19 cellular contexts compared by ENCODE assay signal in the genomic region with DNA sequence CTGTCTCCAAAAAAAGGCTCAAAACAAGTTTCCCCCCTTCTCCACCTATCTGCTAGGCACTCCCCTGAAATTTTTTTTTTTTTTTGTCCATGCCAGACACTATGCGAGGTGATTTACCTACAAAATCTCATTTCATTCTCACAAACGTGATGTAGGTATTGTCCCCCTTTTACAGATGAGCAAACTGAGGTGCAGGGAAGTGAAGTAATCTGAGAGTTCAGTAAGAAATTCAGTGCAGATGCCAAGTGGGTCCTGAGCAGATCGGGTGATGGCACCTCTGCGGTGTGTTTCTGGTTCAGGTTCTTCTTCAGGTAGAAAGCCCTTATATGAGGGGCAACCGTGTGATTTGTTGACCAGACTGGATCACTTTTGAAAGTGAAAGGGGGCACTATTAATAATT. TPM values are rescaled to one million over a fixed set of nuclear protein-coding genes. Genes with fewer than 3 reads are reported as not detected.
DNase-seq lines count a peak whose midpoint lies in the region; ATAC-seq, FAIRE-seq and TF ChIP-seq lines count a peak whose summit lies in the region.
"Had no signal": no experiment of that assay in that cellular context is flagged by ENCODE, and none has a peak within 500 bp of the region (broad histone marks: within the 10 kb centered on the region; RNA-seq: fewer than 3 reads in every experiment).

No MANE protein-coding gene starts in this region.

- H3K9me3 Mint-ChIP-seq in activated CD4-positive, alpha-beta memory T cell treated with anti-CD3 and anti-CD28 coated beads, Interleukin-2, amount 10 ng/mL, durations not matched to agents 7 days and 5 days: no peaks in the 10 kb centered on the region

- peaks cover 85% of the 10 kb centered on the region for H3K4me1 Mint-ChIP-seq in activated CD4-positive, alpha-beta memory T cell treated with anti-CD3 and anti-CD28 coated beads, Interleukin-2, amount 10 ng/mL, durations not matched to agents 7 days and 5 days

- no peak for FAIRE-seq in A549 (lab: Jason Lieb, UNC)
- FAIRE-seq: endometrium had no signal

- no peak overlapping the region for H3K27ac ChIP-seq in A549
- peak overlapping the region in 9 of 11 experiments; percentile 2 to 72 (median 65); a peak in 16 of 22 replicates for H3K27ac ChIP-seq in BLaER1 treated with 17β-estradiol and CSF1 and Interleukin-3, amounts not matched to agents 10 nM and 100 nM
- peak overlapping the region; percentile 2 for H3K27ac ChIP-seq in lower lobe of right lung
- no peak overlapping the region for H3K27ac ChIP-seq in ascending aorta

- no peak for TF ChIP-seq POLR2A in A549 (IDR thresholded peaks at IDR 0.05; ENCODE audit: low read length)

- H3K4me3 ChIP-seq in A549: no peak overlapping the region
- peak overlapping the region in 8 of 10 experiments; percentile 4 to 58 (median 35); a peak in 10 of 20 replicates for H3K4me3 ChIP-seq in BLaER1 treated with 17β-estradiol and CSF1 and Interleukin-3, amounts not matched to agents 10 nM and 100 nM
- no peak overlapping the region for H3K4me3 ChIP-seq in lower lobe of right lung
- no peak overlapping the region for H3K4me3 ChIP-seq in ascending aorta

- intact Hi-C loops in lower lobe of right lung (cut with DNase I): no loop called here
- intact Hi-C loops in ascending aorta (cut with DNase I): no loop called here

- no peak for TF ChIP-seq CTCF in A549 (IDR thresholded peaks at IDR 0.05)
- TF ChIP-seq CTCF in lower lobe of right lung (IDR thresholded peaks at IDR 0.05): no peak
- no peak for TF ChIP-seq CTCF in ascending aorta (IDR thresholded peaks at IDR 0.05)

- ATAC-seq in A549 (no peak), lower lobe of right lung (no peak), GM21825 (IDR thresholded peaks at IDR 0.05; ENCODE audit: unreplicated experiment) (no peak)
- ATAC-seq: left colon had no signal

- CTCF ChIA-PET in A549 (lab: Yijun Ruan, JAX): interaction anchor here (1.0 to 3.1 kb wide), 10 partner anchors 9 to 98 kb away, joined by 3 to 8 read pairs (median 4); a partner anchor contains a TSS
- CTCF ChIA-PET in activated CD4-positive, alpha-beta memory T cell treated with anti-CD3 and anti-CD28 coated beads, Interleukin-2, amount 10 ng/mL, durations not matched to agents 7 days and 5 days (lab: Charles Lee): interaction anchor here (1.0 to 2.6 kb wide), 5 partner anchors 11 to 38 kb away, joined by 3 to 12 read pairs (median 7); a partner anchor contains a TSS

- peaks cover 12 to 91% (median 34%) of the 10 kb centered on the region in 11 experiments; a peak in 20 of 22 replicates for H4K20me1 ChIP-seq in BLaER1 treated with 17β-estradiol and CSF1 and Interleukin-3, amounts not matched to agents 10 nM and 100 nM

- no peak overlapping the region for H3K4me2 ChIP-seq in A549
- peak overlapping the region; percentile 89 to 100 (median 93) for H3K4me2 ChIP-seq in BLaER1 treated with 17β-estradiol and CSF1 and Interleukin-3, amounts not matched to agents 10 nM and 100 nM

- H3K4me1 ChIP-seq in A549 (no peaks in the 10 kb centered on the region), lower lobe of right lung (peaks cover 37% of the 10 kb centered on the region), ascending aorta (peaks cover 0 to 10% of the 10 kb centered on the region in 2 donors)
- peaks cover 76 to 96% (median 94%) of the 10 kb centered on the region in 10 experiments for H3K4me1 ChIP-seq in BLaER1 treated with 17β-estradiol and CSF1 and Interleukin-3, amounts not matched to agents 10 nM and 100 nM

- TF ChIP-seq EP300 in A549 (IDR thresholded peaks at IDR 0.05): no peak

- no peak for TF ChIP-seq RAD21 in A549 (conservative IDR thresholded peaks at IDR 0.05 in 1 of 2, IDR thresholded peaks at IDR 0.05 in 1 of 2)

- peaks cover 6 to 39% (median 23%) of the 10 kb centered on the region in 11 experiments; a peak in 21 of 22 replicates for H3K36me3 ChIP-seq in BLaER1 treated with 17β-estradiol and CSF1 and Interleukin-3, amounts not matched to agents 10 nM and 100 nM
- H3K36me3 ChIP-seq in lower lobe of right lung (peaks cover 19% of the 10 kb centered on the region), ascending aorta (peaks cover 6 to 14% of the 10 kb centered on the region in 2 donors)

- no peaks in the 10 kb centered on the region for H3K27me3 Mint-ChIP-seq in activated CD4-positive, alpha-beta memory T cell treated with anti-CD3 and anti-CD28 coated beads, Interleukin-2, amount 10 ng/mL, durations not matched to agents 7 days and 5 days

- H3K9ac ChIP-seq in BLaER1 treated with 17β-estradiol and CSF1 and Interleukin-3, amounts not matched to agents 10 nM and 100 nM: peak overlapping the region in 9 of 11 experiments; percentile 24 to 68 (median 55); a peak in 16 of 22 replicates

- POLR2A ChIA-PET in A549 (lab: Yijun Ruan, JAX): no interaction called here
- POLR2A ChIA-PET in activated CD4-positive, alpha-beta memory T cell treated with anti-CD3 and anti-CD28 coated beads, Interleukin-2, amount 10 ng/mL, durations not matched to agents 7 days and 5 days (lab: Charles Lee): interaction anchor here (0.7 to 22.2 kb wide), 7 partner anchors 8 to 54 kb away, joined by 3 to 463 read pairs (median 4); a partner anchor contains a TSS

- no peaks in the 10 kb centered on the region for H3K27me3 ChIP-seq in BLaER1 treated with 17β-estradiol and CSF1 and Interleukin-3, amounts not matched to agents 10 nM and 100 nM
- H3K27me3 ChIP-seq in lower lobe of right lung (ENCODE audit: low read depth) (no peaks in the 10 kb centered on the region), ascending aorta (no peaks in the 10 kb centered on the region)
- H3K27me3 ChIP-seq: BE2C had no signal

- 85% methylated on average over 5 of the region's 5 CpGs for WGBS in A549 (ENCODE audit: missing lambda C conversion rate)

- H3K9me3 ChIP-seq in A549 (no peaks in the 10 kb centered on the region), lower lobe of right lung (no peaks in the 10 kb centered on the region), ascending aorta (no peaks in the 10 kb centered on the region)
- H3K9me3 ChIP-seq in BLaER1 treated with 17β-estradiol and CSF1 and Interleukin-3, amounts not matched to agents 10 nM and 100 nM (replicated peaks in 1 of 11): no peaks in the 10 kb centered on the region
- H3K9me3 ChIP-seq: BE2C had no signal

- H3K27ac Mint-ChIP-seq in activated CD4-positive, alpha-beta memory T cell treated with anti-CD3 and anti-CD28 coated beads, Interleukin-2, amount 10 ng/mL, durations not matched to agents 7 days and 5 days: peak overlapping the region; percentile 95

- no peak for DNase-seq in A549 (ENCODE audit: low read depth in 1 of 2, low spot score in 1 of 2)
- no peak for DNase-seq in activated CD4-positive, alpha-beta memory T cell treated with anti-CD3 and anti-CD28 coated beads, Interleukin-2, amount 10 ng/mL, durations not matched to agents 7 days and 5 days
- DNase-seq in lower lobe of right lung: peak; percentile 9
- DNase-seq in ascending aorta (ENCODE audit: low spot score in 2 of 2): no peak
- no peak for DNase-seq in SIG-M5 (lab: John Stamatoyannopoulos, UW)
- DNase-seq: amygdala, BE2C, DMS53, H7, left colon, NCI-H2029 treated with DMSO at 0.1 percent for 48 hours, NCI-H524 treated with DMSO at 0.1 percent for 48 hours had no signal

- peak overlapping the region; percentile 59 for H3K4me3 Mint-ChIP-seq in activated CD4-positive, alpha-beta memory T cell treated with anti-CD3 and anti-CD28 coated beads, Interleukin-2, amount 10 ng/mL, durations not matched to agents 7 days and 5 days

- H3K36me3 Mint-ChIP-seq in activated CD4-positive, alpha-beta memory T cell treated with anti-CD3 and anti-CD28 coated beads, Interleukin-2, amount 10 ng/mL, durations not matched to agents 7 days and 5 days (ENCODE audit: low read depth): no peaks in the 10 kb centered on the region

TF ChIP-seq in A549, 52 proteins besides CTCF, POLR2A, EP300 and RAD21:
- TF ChIP-seq, protein P1, sequence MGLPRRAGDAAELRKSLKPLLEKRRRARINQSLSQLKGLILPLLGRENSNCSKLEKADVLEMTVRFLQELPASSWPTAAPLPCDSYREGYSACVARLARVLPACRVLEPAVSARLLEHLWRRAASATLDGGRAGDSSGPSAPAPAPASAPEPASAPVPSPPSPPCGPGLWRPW (IDR thresholded peaks at IDR 0.05): no peak
- peak; percentile 56; the same call in 1 of the 2 replicates for TF ChIP-seq KDM1A (IDR thresholded peaks at IDR 0.05; ENCODE audit: low read depth)
- no peak for TF ChIP-seq HOXA7 (CRISPR knock-in tag; IDR thresholded peaks at IDR 0.05)

RNA-seq across cellular contexts. Expression of a gene that starts 9.7 kb away (rescaled TPM):
- polyA plus RNA-seq in A549 (2011; rRNA removed): 3.3 and 3.4 TPM in 2 replicates
- polyA plus RNA-seq in A549 (2012; cell fraction: cytosol; rRNA removed): 5.8 and 8.3 TPM in 2 replicates
- polyA plus RNA-seq in A549 (2012; cell fraction: nucleus; rRNA removed): 12.9 and 18.7 TPM in 2 replicates
- 7.1 to 9.5 TPM (median 9.3 TPM) in 3 replicates for polyA plus RNA-seq in A549 (2017; fragmentation: RNase III; extraction: RNeasy Plus Mini Kit Qiagen cat#74134 plus additional on column Dnase treatment)
- 3.0 and 3.7 TPM in 2 replicates for polyA minus RNA-seq in A549 (2011; rRNA and poly(A)+ RNA removed)
- total RNA-seq in activated CD4-positive, alpha-beta memory T cell treated with anti-CD3 and anti-CD28 coated beads, Interleukin-2, amount 10 ng/mL, durations not matched to agents 7 days and 5 days: 1 to 10 TPM; 7.0 TPM
- 8.3 TPM for total RNA-seq in lower lobe of right lung
- total RNA-seq in ascending aorta: 18.3 TPM

RNA-seq across cellular contexts. Expression of a gene that starts 29.4 kb away (rescaled TPM):
- polyA plus RNA-seq in A549 (2011; rRNA removed) (0.03 TPM in 1 of 2 replicates, not detected in the other), A549 (2017; fragmentation: RNase III; extraction: RNeasy Plus Mini Kit Qiagen cat#74134 plus additional on column Dnase treatment) (0.04 TPM in 1 of 3 replicates, not detected in the others)
- 0.04 TPM in 1 of 2 replicates, not detected in the other for polyA plus RNA-seq in A549 (2012; cell fraction: cytosol; rRNA removed)
- 0.02 TPM in 1 of 2 replicates, not detected in the other for polyA plus RNA-seq in A549 (2012; cell fraction: nucleus; rRNA removed)
- polyA minus RNA-seq in A549 (2011; rRNA and poly(A)+ RNA removed): not detected in 2 replicates
- 10 to 100 TPM; 58.3 to 61.1 TPM for total RNA-seq in activated CD4-positive, alpha-beta memory T cell treated with anti-CD3 and anti-CD28 coated beads, Interleukin-2, amount 10 ng/mL, durations not matched to agents 7 days and 5 days
- total RNA-seq in lower lobe of right lung (3.6 TPM), ascending aorta (not detected)
- total RNA-seq: fibroblast of villous mesenchyme, H7, HT-29, osteocyte, SK-MEL-5 had no signal

RNA-seq across cellular contexts. Expression of a gene that starts 54.0 kb away (rescaled TPM):
- polyA plus RNA-seq in A549 (2011; rRNA removed) (358 and 452 TPM in 2 replicates), A549 (2017; fragmentation: RNase III; extraction: RNeasy Plus Mini Kit Qiagen cat#74134 plus additional on column Dnase treatment) (315 to 338 TPM (median 320 TPM) in 3 replicates)
- polyA plus RNA-seq in A549 (2012; cell fraction: cytosol; rRNA removed): 106 and 139 TPM in 2 replicates
- 126 and 194 TPM in 2 replicates for polyA plus RNA-seq in A549 (2012; cell fraction: nucleus; rRNA removed)
- polyA minus RNA-seq in A549 (2011; rRNA and poly(A)+ RNA removed): 388 and 417 TPM in 2 replicates
- 100 to 1,000 TPM; 329 to 334 TPM for total RNA-seq in activated CD4-positive, alpha-beta memory T cell treated with anti-CD3 and anti-CD28 coated beads, Interleukin-2, amount 10 ng/mL, durations not matched to agents 7 days and 5 days
- total RNA-seq in lower lobe of right lung (210 TPM), ascending aorta (261 TPM)

Comparison
In these comparisons a context has a peak if more than half of its experiments do, and no peak if none do; other contexts are left out.
1. H3K27ac ChIP-seq: peak in BLaER1 treated with 17β-estradiol and CSF1 and Interleukin-3, amounts not matched to agents 10 nM and 100 nM (9 of 11) and lower lobe of right lung (single experiment); none in A549 (0 of 2) and ascending aorta (0 of 2).
2. H3K4me3 ChIP-seq: peak in BLaER1 treated with 17β-estradiol and CSF1 and Interleukin-3, amounts not matched to agents 10 nM and 100 nM (8 of 10); none in A549 (single experiment), lower lobe of right lung (single experiment) and ascending aorta (0 of 2).
3. RNA of a gene that starts 29.4 kb away (total RNA-seq): 58.3 to 61.1 TPM in activated CD4-positive, alpha-beta memory T cell treated with anti-CD3 and anti-CD28 coated beads, Interleukin-2, amount 10 ng/mL, durations not matched to agents 7 days and 5 days; 3.6 TPM in lower lobe of right lung (single experiment) and not detected in ascending aorta (single experiment); every median in the first group is over 10 times any median in the second.